Comparison of ENCODE assay signal across 28 cellular contexts in the genomic region with DNA sequence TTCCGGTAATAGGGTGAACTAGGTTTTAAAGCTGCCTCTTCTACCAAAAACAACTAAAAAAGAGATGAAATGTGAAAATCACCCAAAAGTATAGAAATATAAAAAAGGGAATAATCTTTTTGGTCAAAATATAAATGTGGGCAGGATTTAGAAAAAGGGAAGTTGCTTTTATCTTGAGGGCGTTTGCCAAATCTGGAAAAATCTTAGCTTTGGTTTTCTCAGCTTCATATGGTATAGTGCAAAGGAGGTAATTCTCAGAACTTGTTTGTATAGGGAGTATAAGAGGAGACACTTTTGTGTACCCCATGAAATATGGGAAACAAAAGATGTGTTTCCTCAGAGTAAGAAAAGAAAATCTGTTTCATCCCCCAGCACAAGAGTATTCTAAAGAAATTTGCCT.
"Had no signal": no experiment of that assay in that cellular context is flagged by ENCODE, and none has a peak within 500 bp of the region (broad histone marks: within the 10 kb centered on the region; RNA-seq: fewer than 3 reads in every experiment).

No MANE protein-coding gene starts in this region.

- H3K27ac Mint-ChIP-seq: natural killer cell; nephron; neural progenitor cell; progenitor cell of endocrine pancreas; stimulated activated effector memory CD8-positive, alpha-beta T cell treated with anti-CD3 and anti-CD28 coated beads, Interleukin-12 subunit alpha, Interleukin-12 subunit beta, amount 100 ng/mL, for 72 hours; stimulated activated naive B cell treated with anti-CD40 and anti-IgM and Interleukin-4, amounts not matched to agents 10 μg/mL and 1 μg/mL and 100 μg/mL, for 72 hours; stimulated activated naive CD8-positive, alpha-beta T cell treated with anti-CD3 and anti-CD28 coated beads, Interleukin-15, Interleukin-2, amounts not matched to agents 100 ng/mL and 50 ng/mL, for 24 hours had no signal

- H3K4me3 Mint-ChIP-seq: natural killer cell; nephron; neural progenitor cell; stimulated activated effector memory CD8-positive, alpha-beta T cell treated with anti-CD3 and anti-CD28 coated beads, Interleukin-12 subunit alpha, Interleukin-12 subunit beta, amount 100 ng/mL, for 72 hours; stimulated activated naive B cell treated with anti-CD40 and anti-IgM and Interleukin-4, amounts not matched to agents 10 μg/mL and 1 μg/mL and 100 μg/mL, for 72 hours; stimulated activated naive CD8-positive, alpha-beta T cell treated with anti-CD3 and anti-CD28 coated beads, Interleukin-15, Interleukin-2, amounts not matched to agents 100 ng/mL and 50 ng/mL, for 24 hours had no signal

- H3K27me3 ChIP-seq: neural progenitor cell, ovary, right lobe of liver, sigmoid colon, stomach, thyroid gland, tibial nerve, upper lobe of left lung, vagina had no signal

- H3K4me1 ChIP-seq: neural progenitor cell, parathyroid adenoma, psoas muscle, right lobe of liver, sigmoid colon, stomach, thyroid gland, tibial nerve, upper lobe of left lung, vagina had no signal

- H3K36me3 ChIP-seq: neural progenitor cell, ovary, right lobe of liver, sigmoid colon, thoracic aorta, thyroid gland, upper lobe of left lung, vagina had no signal

- H3K27ac ChIP-seq: neural progenitor cell, ovary, parathyroid adenoma, psoas muscle, right lobe of liver, sigmoid colon, stomach, thoracic aorta, thyroid gland, tibial nerve, upper lobe of left lung, vagina had no signal

- ATAC-seq: natural killer cell; psoas muscle; right cardiac atrium; right lobe of liver; stimulated activated effector memory CD8-positive, alpha-beta T cell treated with anti-CD3 and anti-CD28 coated beads, Interleukin-12 subunit alpha, Interleukin-12 subunit beta, amount 100 ng/mL, for 72 hours; stimulated activated naive B cell treated with anti-CD40 and anti-IgM and Interleukin-4, amounts not matched to agents 10 μg/mL and 1 μg/mL and 100 μg/mL, for 72 hours had no signal

- DNase-seq: natural killer cell; occipital lobe; ovary; posterior cingulate gyrus; psoas muscle; right cardiac atrium; right lobe of liver; sigmoid colon; small intestine; stimulated activated CD4-positive, alpha-beta T cell treated with anti-CD3 and anti-CD28 coated beads, Interleukin-15, amount 100 ng/mL, for 24 hours; stimulated activated CD4-positive, alpha-beta T cell treated with anti-CD3 and anti-CD28 coated beads, Interleukin-2, amount 100 ng/mL, for 24 hours; stimulated activated CD4-positive, alpha-beta T cell treated with anti-CD3 and anti-CD28 coated beads, Interleukin-2, amount 100 ng/mL, for 48 hours; stimulated activated CD4-positive, alpha-beta T cell treated with anti-CD3 and anti-CD28 coated beads, Interleukin-4, amount 100 ng/mL, for 24 hours; stimulated activated naive B cell treated with anti-CD40 and anti-IgM and Interleukin-4, amounts not matched to agents 10 μg/mL and 1 μg/mL and 100 μg/mL, for 72 hours; stimulated activated naive CD4-positive, alpha-beta T cell treated with Interleukin-2 at 50 U/mL for 16 hours; stomach; thyroid gland; trophoblast cell; upper lobe of left lung had no signal

- H3K4me3 ChIP-seq: neural progenitor cell, ovary, psoas muscle, right lobe of liver, sigmoid colon, stomach, thoracic aorta, thyroid gland, tibial nerve, upper lobe of left lung, vagina had no signal

- H3K9me3 ChIP-seq: ovary, psoas muscle, right lobe of liver, sigmoid colon, stomach, thoracic aorta, thyroid gland, tibial nerve, upper lobe of left lung, vagina had no signal

- H3K4me1 Mint-ChIP-seq: natural killer cell, nephron, neural progenitor cell had no signal

- H3K27me3 Mint-ChIP-seq: stimulated activated naive B cell treated with anti-CD40 and anti-IgM and Interleukin-4, amounts not matched to agents 10 μg/mL and 1 μg/mL and 100 μg/mL, for 72 hours had no signal

- H3K9me3 Mint-ChIP-seq: stimulated activated effector memory CD8-positive, alpha-beta T cell treated with anti-CD3 and anti-CD28 coated beads, Interleukin-12 subunit alpha, Interleukin-12 subunit beta, amount 100 ng/mL, for 72 hours had no signal
